Comparison of ENCODE assay signal across 9 cellular contexts in the genomic region with DNA sequence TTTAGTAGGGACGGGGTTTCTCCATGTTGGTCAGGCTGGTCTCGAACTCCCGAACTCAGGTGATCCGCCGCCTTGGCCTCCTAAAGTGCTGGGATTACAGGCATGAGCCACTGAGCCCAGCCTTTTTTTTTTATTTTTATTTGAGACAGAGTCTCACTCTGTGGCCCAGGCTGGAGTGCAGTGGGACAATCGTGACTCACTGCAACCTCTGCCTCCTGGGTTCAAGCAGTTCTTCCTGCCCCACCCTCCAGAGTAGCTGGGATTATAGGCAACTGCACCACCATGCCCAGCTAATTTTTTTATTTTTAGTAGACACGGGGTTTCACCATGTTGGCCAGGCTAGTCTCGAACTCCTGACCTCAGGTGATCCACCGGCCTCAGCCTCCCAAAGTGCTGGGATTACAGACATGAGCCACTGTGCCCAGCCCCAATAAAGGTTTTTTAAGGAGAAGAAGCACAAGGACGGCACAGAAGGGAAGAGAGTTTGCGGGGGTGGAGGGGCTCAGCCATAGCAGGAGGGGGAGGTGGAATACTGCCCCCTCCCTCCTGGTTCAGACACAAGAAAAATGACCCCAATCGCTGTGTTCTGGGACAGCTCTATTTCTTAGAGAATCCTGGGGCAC. TPM values are rescaled to one million over a fixed set of nuclear protein-coding genes. Genes with fewer than 3 reads are reported as not detected.
A peak's percentile ranks its signal among the peaks of the same experiment; 100 is the strongest.
DNase-seq lines count a peak whose midpoint lies in the region; ATAC-seq, FAIRE-seq and TF ChIP-seq lines count a peak whose summit lies in the region.
"Not testable (repeated sequence)": the region's sequence is repeated elsewhere in the genome, so short reads cannot be mapped to it uniquely, and the experiment has no call there.
"Had no signal": no experiment of that assay in that cellular context is flagged by ENCODE, and none has a peak within 500 bp of the region (broad histone marks: within the 10 kb centered on the region; RNA-seq: fewer than 3 reads in every experiment).

No MANE protein-coding gene starts in this region.

- not testable (repeated sequence) for H3K9me1 ChIP-seq in K562 (ENCODE audit: control insufficient read depth, insufficient read depth, low read length); endothelial cell of umbilical vein (replicated peaks; ENCODE audit: control insufficient read depth, extremely low read depth, insufficient read depth, low read length)

- TF ChIP-seq EP300 in K562 (IDR thresholded peaks at IDR 0.05; ENCODE audit: low read length); sigmoid colon (IDR thresholded peaks at IDR 0.05): not testable (repeated sequence)

- not testable (repeated sequence) for H3K27me3 ChIP-seq in PC-9 (ENCODE audit: insufficient read depth, low read depth); K562 (ENCODE audit: control insufficient read depth in 2 of 2, insufficient read depth in 2 of 2, low read length in 2 of 2); endothelial cell of umbilical vein (ENCODE audit: control insufficient read depth in 2 of 2, insufficient read depth in 2 of 2, low read length in 2 of 2); iPS-15b (ENCODE audit: control insufficient read depth, insufficient read depth, low read length); mucosa of rectum (ENCODE audit: control insufficient read depth in 2 of 2, insufficient read depth in 2 of 2, low read length in 2 of 2); sigmoid colon; upper lobe of right lung

- POLR2A ChIA-PET in PC-9 (lab: Charles Lee; ENCODE audit: unreplicated experiment), result interaction anchor here (0.6 to 3.1 kb wide), 6 partner anchors 9 to 77 kb away, joined by 3 to 57 read pairs (median 6); a partner anchor contains a TSS
- POLR2A ChIA-PET in K562 (lab: Yijun Ruan, JAX), result interaction anchor here (0.7 to 2.2 kb wide), 5 partner anchors 9 to 34 kb away, joined by 3 to 9 read pairs (median 4); no protein-coding TSS in a partner anchor
- POLR2A ChIA-PET in endothelial cell of umbilical vein (lab: Charles Lee), result interaction anchor here (0.6 to 1.9 kb wide), 4 partner anchors 9 to 56 kb away, joined by 3 to 22 read pairs (median 4); a partner anchor contains a TSS

- peak overlapping the region; percentile 99 for H3K27ac ChIP-seq in PC-9
- H3K27ac ChIP-seq in K562 (ENCODE audit: extremely low read depth, low read depth, low read length), result peak overlapping the region; percentile 42
- peak overlapping the region; percentile 73 for H3K27ac ChIP-seq in endothelial cell of umbilical vein (ENCODE audit: insufficient read depth, low read depth, low read length)
- H3K27ac ChIP-seq in mucosa of rectum (ENCODE audit: low read depth in 2 of 2, low read length in 2 of 2), result peak overlapping the region; percentile 83 to 89
- peak overlapping the region; percentile 85 to 94 (median 90) for H3K27ac ChIP-seq in sigmoid colon
- H3K27ac ChIP-seq in upper lobe of right lung, result peak overlapping the region; percentile 85

- in situ Hi-C loops in K562 (cut with MboI), result not testable (repeated sequence)

- dilution Hi-C loops in endothelial cell of umbilical vein (cut with MboI; ENCODE audit: extremely low pct_ligation_motif_present, low sequenced_read_pairs), result not testable (repeated sequence)

- H3K4me1 ChIP-seq in ES-I3 (ENCODE audit: insufficient read depth, low read length) (peaks cover 49% of the 10 kb centered on the region), PC-9 (replicated peaks; ENCODE audit: insufficient read depth) (peaks cover 42% of the 10 kb centered on the region), K562 (replicated peaks in 1 of 2; ENCODE audit: control insufficient read depth in 2 of 2, insufficient read depth in 2 of 2, low read length in 2 of 2) (peaks cover 22 to 32% of the 10 kb centered on the region in 2 experiments), endothelial cell of umbilical vein (ENCODE audit: control insufficient read depth, extremely low read depth, insufficient read depth, low read length) (peaks cover 28% of the 10 kb centered on the region), iPS-15b (ENCODE audit: control insufficient read depth, insufficient read depth, low read length) (peaks cover 32% of the 10 kb centered on the region), mucosa of rectum (ENCODE audit: control insufficient read depth in 2 of 2, insufficient read depth in 2 of 2, low read length in 2 of 2) (peaks cover 15 to 22% of the 10 kb centered on the region in 2 donors), sigmoid colon (peaks cover 0 to 48% (median 42%) of the 10 kb centered on the region in 4 donors), upper lobe of right lung (peaks cover 33% of the 10 kb centered on the region)

- H3K79me2 ChIP-seq in PC-9 (ENCODE audit: low read depth); K562 (ENCODE audit: control insufficient read depth, insufficient read depth, low read length); endothelial cell of umbilical vein (ENCODE audit: control insufficient read depth, insufficient read depth, low read length): not testable (repeated sequence)

- H4K20me1 ChIP-seq in PC-9 (ENCODE audit: insufficient read depth); K562 (replicated peaks; ENCODE audit: control insufficient read depth, insufficient read depth, low read length); endothelial cell of umbilical vein (replicated peaks; ENCODE audit: control insufficient read depth, extremely low read depth, insufficient read depth, low read length): not testable (repeated sequence)

- H2AFZ ChIP-seq in PC-9 (0 out of 2 replicates have a peak overlapping the region, but pooled peaks have one; percentile 23), K562 (ENCODE audit: low read depth, low read length) (peak overlapping the region; percentile 92), endothelial cell of umbilical vein (ENCODE audit: low read depth, low read length) (peak overlapping the region; percentile 68)

- H3K4me3 ChIP-seq in PC-9 (peak overlapping the region; percentile 43; the same call in 1 of the 2 replicates), iPS-15b (ENCODE audit: low read depth, low read length) (peak overlapping the region; percentile 43), mucosa of rectum (ENCODE audit: low read length in 2 of 2) (peak overlapping the region; percentile 15 to 57), sigmoid colon (peak overlapping the region in 1 of 4 donors; percentile 11)
- not testable (repeated sequence) for H3K4me3 ChIP-seq in K562; endothelial cell of umbilical vein (replicated peaks in 1 of 3; ENCODE audit: insufficient read depth in 1 of 3, low read depth in 1 of 3, low read length in 3 of 3); upper lobe of right lung

- 72% methylated on average over 10 of the region's 12 CpGs for WGBS in K562 (ENCODE audit: insufficient coverage, low coverage, missing lambda C conversion rate)
- WGBS in sigmoid colon, 2 donors, result 79 to 85% methylated on average over 12 of the region's 12 CpGs

- not testable (repeated sequence) for H3K9me2 ChIP-seq in PC-9 (ENCODE audit: insufficient read depth)

- not testable (repeated sequence) for TF ChIP-seq POLR2A in K562 (conservative IDR thresholded peaks at IDR 0.05); endothelial cell of umbilical vein (IDR thresholded peaks at IDR 0.05; ENCODE audit: low read depth, low read length); sigmoid colon (IDR thresholded peaks at IDR 0.05)

- H3F3A ChIP-seq in PC-9 (ENCODE audit: insufficient read depth, low read depth), result peaks cover 37% of the 10 kb centered on the region

- intact Hi-C loops in PC-9 (cut with micrococcal nuclease; ENCODE audit: unreplicated experiment); K562 (cut with micrococcal nuclease); endothelial cell of umbilical vein (cut with micrococcal nuclease); sigmoid colon (cut with DNase I); upper lobe of right lung (cut with DNase I): not testable (repeated sequence)

- not testable (repeated sequence) for FAIRE-seq in K562 (lab: Jason Lieb, UNC); endothelial cell of umbilical vein (lab: Jason Lieb, UNC)

- peak overlapping the region; percentile 61 for H3K9ac ChIP-seq in ES-I3 (ENCODE audit: low read depth, low read length)
- peak overlapping the region; percentile 38 to 55; a peak in 3 of 4 replicates for H3K9ac ChIP-seq in K562 (ENCODE audit: insufficient read depth in 1 of 2, low read depth in 2 of 2, low read length in 2 of 2)
- peak overlapping the region; percentile 62 for H3K9ac ChIP-seq in endothelial cell of umbilical vein (replicated peaks; ENCODE audit: extremely low read depth, insufficient read depth, low read length)
- peak overlapping the region; percentile 90 for H3K9ac ChIP-seq in iPS-15b (ENCODE audit: low read depth, low read length)
- peak overlapping the region; percentile 4 to 67 for H3K9ac ChIP-seq in mucosa of rectum (ENCODE audit: low read depth in 1 of 2, low read length in 2 of 2)

- H3K4me2 ChIP-seq in PC-9 (peak overlapping the region; percentile 77), K562 (ENCODE audit: insufficient read depth, low read length) (peak overlapping the region; percentile 64), endothelial cell of umbilical vein (ENCODE audit: insufficient read depth, low read length) (peak overlapping the region; percentile 62)

- TF ChIP-seq RAD21 in K562 (CRISPR knock-in tag; conservative IDR thresholded peaks at IDR 0.05 in 1 of 2, IDR thresholded peaks at IDR 0.05 in 1 of 2), result not testable (repeated sequence)

- CTCF ChIA-PET in PC-9 (lab: Charles Lee); K562 (lab: Yijun Ruan, JAX; ENCODE audit: low intra/inter-chr PET ratio): not testable (repeated sequence)
- CTCF ChIA-PET in endothelial cell of umbilical vein (lab: Charles Lee), result interaction anchor here (1.1 to 4.9 kb wide), 10 partner anchors 8 to 116 kb away, joined by 3 to 32 read pairs (median 4); a partner anchor contains a TSS

- not testable (repeated sequence) for H3K36me3 ChIP-seq in ES-I3 (ENCODE audit: insufficient read depth, low read length); PC-9 (ENCODE audit: low read depth); K562 (ENCODE audit: control insufficient read depth, insufficient read depth, low read length); endothelial cell of umbilical vein (ENCODE audit: control insufficient read depth in 2 of 2, extremely low read depth in 1 of 2, insufficient read depth in 2 of 2, low read length in 2 of 2); iPS-15b (ENCODE audit: control insufficient read depth, insufficient read depth, low read length); mucosa of rectum (ENCODE audit: control insufficient read depth in 2 of 2, insufficient read depth in 2 of 2, low read length in 2 of 2); sigmoid colon; upper lobe of right lung

- DNase-seq in PC-9; endothelial cell of umbilical vein (ENCODE audit: low read depth, low spot score); sigmoid colon; upper lobe of right lung: not testable (repeated sequence)
- peak in 1 of 4 experiments; percentile 40 for DNase-seq in K562 (ENCODE audit: extremely low read depth in 1 of 4, low spot score in 3 of 4)

- H3K9me3 ChIP-seq in ES-I3 (ENCODE audit: control insufficient read depth, insufficient read depth, low read length); PC-9 (ENCODE audit: insufficient read depth, low read depth); K562 (replicated peaks; ENCODE audit: control insufficient read depth, insufficient read depth, low read depth, low read length); endothelial cell of umbilical vein (replicated peaks; ENCODE audit: control insufficient read depth, insufficient read depth, low read length); iPS-15b (ENCODE audit: control insufficient read depth, insufficient read depth, low read length); mucosa of rectum (ENCODE audit: control insufficient read depth in 2 of 2, low read length in 2 of 2); sigmoid colon; upper lobe of right lung: not testable (repeated sequence)

- TF ChIP-seq CTCF in PC-9 (conservative IDR thresholded peaks at IDR 0.05); K562 (IDR thresholded peaks at IDR 0.05 in 2 of 3, conservative IDR thresholded peaks at IDR 0.05 in 1 of 3; ENCODE audit: insufficient read depth in 2 of 3, low read depth in 1 of 3, low read length in 3 of 3); endothelial cell of umbilical vein (IDR thresholded peaks at IDR 0.05; ENCODE audit: extremely low read depth in 1 of 2, insufficient read depth in 1 of 2, low read depth in 1 of 2, low read length in 2 of 2); sigmoid colon (IDR thresholded peaks at IDR 0.05); upper lobe of right lung (IDR thresholded peaks at IDR 0.05): not testable (repeated sequence)

- BruUV-seq in PC-9 (replicated peaks; lab: Mats Ljungman, UMichigan) (TSS peak; percentile 98), endothelial cell of umbilical vein (replicated peaks; lab: Mats Ljungman, UMichigan) (TSS peak; percentile 99)
- not testable (repeated sequence) for BruUV-seq in K562 (replicated peaks; lab: Mats Ljungman, UMichigan)

- ATAC-seq in K562, result peak; percentile 37
- not testable (repeated sequence) for ATAC-seq in upper lobe of right lung

RNA-seq across cellular contexts. Expression of a gene that starts 32.5 kb away (rescaled TPM):
- total RNA-seq in PC-9 (2021) (208 and 225 TPM in 2 replicates), K562 (2014; rRNA removed) (72.0 and 77.3 TPM in 2 replicates), K562 (2014; rRNA removed; fragmentation: Illumina TruSeq; extraction: Trizol) (76.4 and 81.4 TPM in 2 replicates), K562 (2015; rRNA removed; fragmentation: Illumina TruSeq; extraction: Trizol) (84.3 and 87.0 TPM in 2 replicates), K562 (2021) (180 and 186 TPM in 2 replicates), endothelial cell of umbilical vein (203 and 231 TPM in 2 replicates), sigmoid colon (100 to 1,000 TPM; 179 to 451 (median 305) TPM), upper lobe of right lung (148 TPM)
- total RNA-seq in K562 (2011; cell fraction: chromatin; rRNA removed; ENCODE audit: low replicate concordance), result 187 and 268 TPM in 2 replicates
- total RNA-seq in K562 (2011; cell fraction: nucleolus; rRNA removed), result 123 and 137 TPM in 2 replicates
- 175 and 236 TPM in 2 replicates for total RNA-seq in K562 (2011; cell fraction: nucleoplasm; rRNA removed)
- polyA plus RNA-seq in K562 (2011; rRNA removed) (138 and 154 TPM in 2 replicates), K562 (2014; fragmentation: Illumina TruSeq; extraction: Trizol) (111 and 117 TPM in 2 replicates), K562 (2014; fragmentation: Nextera tagmentation; extraction: Ambion mirVana) (10 to 100 TPM; 29.8 to 53.6 TPM), K562 (2014; rRNA removed) (65.6 and 72.8 TPM in 2 replicates), endothelial cell of umbilical vein (92.7 and 95.4 TPM in 2 replicates), sigmoid colon (10 to 100 TPM in 1 of 3 donors, 1 to 10 TPM in 2; 6.2 to 47.4 (median 6.6) TPM)
- 76.8 and 89.4 TPM in 2 replicates for polyA plus RNA-seq in K562 (2011; cell fraction: cytosol; rRNA removed)
- polyA plus RNA-seq in K562 (2011; cell fraction: nucleus; rRNA removed), result 176 and 196 TPM in 2 replicates
- 110 TPM in 2 replicates for polyA plus RNA-seq in K562 (2012)
- polyA minus RNA-seq in K562 (2011; rRNA and poly(A)+ RNA removed), result 163 and 186 TPM in 2 replicates
- 91.8 and 115 TPM in 2 replicates for polyA minus RNA-seq in K562 (2011; cell fraction: cytosol; rRNA and poly(A)+ RNA removed)
- 133 and 174 TPM in 2 replicates for polyA minus RNA-seq in K562 (2011; cell fraction: nucleus; rRNA and poly(A)+ RNA removed)
- polyA plus RNA-seq in endothelial cell of umbilical vein (2011; cell fraction: cytosol; rRNA removed), result 82.0 and 83.1 TPM in 2 replicates
- 242 and 287 TPM in 2 replicates for polyA plus RNA-seq in endothelial cell of umbilical vein (2011; cell fraction: nucleus; rRNA removed)
- 141 and 150 TPM in 2 replicates for polyA plus RNA-seq in endothelial cell of umbilical vein (2012)
- 182 and 207 TPM in 2 replicates for polyA minus RNA-seq in endothelial cell of umbilical vein
- polyA minus RNA-seq in endothelial cell of umbilical vein (2011; cell fraction: cytosol; rRNA and poly(A)+ RNA removed), result 40.0 TPM
- 197 and 317 TPM in 2 replicates for polyA minus RNA-seq in endothelial cell of umbilical vein (2011; cell fraction: nucleus; rRNA and poly(A)+ RNA removed)

RNA-seq across cellular contexts. Expression of a gene that starts 54.4 kb away (rescaled TPM):
- 90.3 and 94.9 TPM in 2 replicates for total RNA-seq in PC-9 (2021)
- total RNA-seq in K562 (2011; cell fraction: chromatin; rRNA removed; ENCODE audit: low replicate concordance), result 2.8 and 5.6 TPM in 2 replicates
- 4.2 and 6.7 TPM in 2 replicates for total RNA-seq in K562 (2011; cell fraction: nucleolus; rRNA removed)
- total RNA-seq in K562 (2011; cell fraction: nucleoplasm; rRNA removed), result 4.4 and 4.9 TPM in 2 replicates
- 2.1 and 2.9 TPM in 2 replicates for total RNA-seq in K562 (2014; rRNA removed)
- total RNA-seq in K562 (2014; rRNA removed; fragmentation: Illumina TruSeq; extraction: Trizol), result 3.2 and 3.3 TPM in 2 replicates
- total RNA-seq in K562 (2015; rRNA removed; fragmentation: Illumina TruSeq; extraction: Trizol), result 16.9 and 17.5 TPM in 2 replicates
- 4.1 and 4.4 TPM in 2 replicates for total RNA-seq in K562 (2021)
- 3.4 and 5.8 TPM in 2 replicates for polyA plus RNA-seq in K562 (2011; rRNA removed)
- 3.7 and 8.0 TPM in 2 replicates for polyA plus RNA-seq in K562 (2011; cell fraction: cytosol; rRNA removed)
- polyA plus RNA-seq in K562 (2011; cell fraction: nucleus; rRNA removed), result 11.6 and 17.7 TPM in 2 replicates
- 11.2 and 47.9 TPM in 2 replicates for polyA plus RNA-seq in K562 (2012)
- 4.6 and 4.9 TPM in 2 replicates for polyA plus RNA-seq in K562 (2014; fragmentation: Illumina TruSeq; extraction: Trizol)
- 1 to 10 TPM; 2.3 to 2.5 TPM for polyA plus RNA-seq in K562 (2014; fragmentation: Nextera tagmentation; extraction: Ambion mirVana)
- 2.6 and 4.2 TPM in 2 replicates for polyA plus RNA-seq in K562 (2014; rRNA removed)
- 2.6 and 3.6 TPM in 2 replicates for polyA minus RNA-seq in K562 (2011; rRNA and poly(A)+ RNA removed)
- polyA minus RNA-seq in K562 (2011; cell fraction: cytosol; rRNA and poly(A)+ RNA removed), result 1.6 and 4.6 TPM in 2 replicates
- 1.6 and 3.4 TPM in 2 replicates for polyA minus RNA-seq in K562 (2011; cell fraction: nucleus; rRNA and poly(A)+ RNA removed)
- 32.5 and 34.9 TPM in 2 replicates for total RNA-seq in endothelial cell of umbilical vein
- polyA plus RNA-seq in endothelial cell of umbilical vein, result 22.0 and 23.6 TPM in 2 replicates
- polyA plus RNA-seq in endothelial cell of umbilical vein (2011; cell fraction: cytosol; rRNA removed), result 31.7 and 33.2 TPM in 2 replicates
- 33.4 and 36.3 TPM in 2 replicates for polyA plus RNA-seq in endothelial cell of umbilical vein (2011; cell fraction: nucleus; rRNA removed)
- 39.8 and 90.5 TPM in 2 replicates for polyA plus RNA-seq in endothelial cell of umbilical vein (2012)
- 13.1 and 19.7 TPM in 2 replicates for polyA minus RNA-seq in endothelial cell of umbilical vein
- 3.0 TPM for polyA minus RNA-seq in endothelial cell of umbilical vein (2011; cell fraction: cytosol; rRNA and poly(A)+ RNA removed)
- 5.0 TPM in 2 replicates for polyA minus RNA-seq in endothelial cell of umbilical vein (2011; cell fraction: nucleus; rRNA and poly(A)+ RNA removed)
- 1 to 10 TPM; 2.5 to 9.4 (median 3.7) TPM for total RNA-seq in sigmoid colon
- 10 to 100 TPM in 1 of 3 donors, 1 to 10 TPM in 2; 3.6 to 15.7 (median 9.9) TPM for polyA plus RNA-seq in sigmoid colon
- 16.8 TPM for total RNA-seq in upper lobe of right lung
- total RNA-seq: B cell had no signal

Comparison
In these comparisons a context has a peak if more than half of its experiments do, and no peak if none do; other contexts are left out.
1. H3K9ac ChIP-seq: peak in every context shown above with its lines; median percentile 90 in iPS-15b; 62 in endothelial cell of umbilical vein; 61 in ES-I3; 46 in K562; 36 in mucosa of rectum.
2. H2AFZ ChIP-seq: peak in every context shown above with its lines; median percentile 92 in K562; 68 in endothelial cell of umbilical vein; 23 in PC-9.
3. H3K27ac ChIP-seq: peak in every context shown above with its lines; median percentile 99 in PC-9; 90 in sigmoid colon; 86 in mucosa of rectum; 85 in upper lobe of right lung; 73 in endothelial cell of umbilical vein; 42 in K562.